In the genomic region with DNA sequence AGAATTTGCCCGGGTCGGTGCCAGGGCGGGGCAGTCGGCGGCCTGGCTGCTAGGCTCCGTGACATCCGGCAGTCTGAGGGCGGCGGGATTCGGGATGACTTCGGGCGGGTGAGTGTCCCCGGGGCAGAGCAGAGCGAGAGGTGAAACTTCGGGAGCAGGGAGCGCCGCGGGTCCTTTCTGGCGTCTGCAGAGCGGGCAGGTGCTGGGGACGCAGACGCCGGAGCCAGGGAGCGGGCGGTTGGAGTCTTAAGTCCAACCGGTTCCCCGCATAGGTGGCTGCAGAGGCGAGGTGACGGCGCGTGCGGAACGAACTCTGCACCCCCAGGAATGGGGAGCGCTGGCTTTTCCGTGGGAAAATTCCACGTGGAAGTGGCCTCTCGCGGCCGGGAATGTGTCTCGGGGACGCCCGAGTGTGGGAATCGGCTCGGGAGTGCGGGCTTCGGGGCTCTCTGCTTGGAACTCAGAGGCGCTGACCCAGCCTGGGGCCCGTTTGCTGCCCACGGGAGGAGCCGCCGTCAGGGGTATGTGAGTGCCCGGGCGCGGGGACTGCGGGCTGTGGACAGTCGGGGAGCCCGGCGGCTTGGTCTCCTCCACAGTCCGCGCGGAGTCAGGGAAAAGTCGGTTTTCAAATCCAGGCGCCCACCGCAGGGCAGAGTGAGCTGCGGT, we compare ENCODE assay signal across 10 cellular contexts. TPM values are rescaled to one million over a fixed set of nuclear protein-coding genes. Genes with fewer than 3 reads are reported as not detected.
DNase-seq lines count a peak whose midpoint lies in the region; ATAC-seq and TF ChIP-seq lines count a peak whose summit lies in the region.
"Had no signal": no experiment of that assay in that cellular context is flagged by ENCODE, and none has a peak within 500 bp of the region (broad histone marks: within the 10 kb centered on the region; RNA-seq: fewer than 3 reads in every experiment).

Gene B4GALNT2 (plus strand): TSS at position 71 of the 666 bp plus-strand sequence. CDS start 24 bp downstream, at position 95.

- no peaks in the 10 kb centered on the region for H3K36me3 Mint-ChIP-seq in activated CD4-positive, alpha-beta memory T cell treated with anti-CD3 and anti-CD28 coated beads for 36 hours
- no peaks in the 10 kb centered on the region for H3K36me3 Mint-ChIP-seq in activated CD4-positive, alpha-beta memory T cell treated with anti-CD3 and anti-CD28 coated beads, Interleukin-2, amount 10 ng/mL, durations not matched to agents 7 days and 5 days (ENCODE audit: low read depth)

- CTCF ChIA-PET in activated CD4-positive, alpha-beta memory T cell treated with anti-CD3 and anti-CD28 coated beads for 36 hours (lab: Charles Lee) = no interaction called here
- CTCF ChIA-PET in activated CD4-positive, alpha-beta memory T cell treated with anti-CD3 and anti-CD28 coated beads, Interleukin-2, amount 10 ng/mL, durations not matched to agents 7 days and 5 days (lab: Charles Lee) = no interaction called here

- H3K36me3 ChIP-seq in adrenal gland (replicated peaks in 1 of 2) = no peaks in the 10 kb centered on the region
- no peaks in the 10 kb centered on the region for H3K36me3 ChIP-seq in suprapubic skin

- peaks cover 7% of the 10 kb centered on the region for H3K4me1 Mint-ChIP-seq in activated CD4-positive, alpha-beta memory T cell treated with anti-CD3 and anti-CD28 coated beads for 36 hours (ENCODE audit: low read depth)
- peaks cover 7% of the 10 kb centered on the region for H3K4me1 Mint-ChIP-seq in activated CD4-positive, alpha-beta memory T cell treated with anti-CD3 and anti-CD28 coated beads, Interleukin-2, amount 10 ng/mL, durations not matched to agents 7 days and 5 days

- intact Hi-C loops in activated CD4-positive, alpha-beta memory T cell treated with anti-CD3 and anti-CD28 coated beads for 36 hours (cut with micrococcal nuclease) = no loop called here
- intact Hi-C loops in adrenal gland (cut with DNase I) = no loop called here
- intact Hi-C loops in left colon (cut with DNase I, micrococcal nuclease) = no loop called here

- H3K27ac ChIP-seq in adrenal gland (no peak within 1 kb of the TSS), suprapubic skin (no peak within 1 kb of the TSS)

- no peak for TF ChIP-seq POLR2A in adrenal gland (IDR thresholded peaks at IDR 0.05)
- no peak for TF ChIP-seq POLR2A in suprapubic skin (IDR thresholded peaks at IDR 0.05)

- peaks cover 50% of the 10 kb centered on the region for H3K27me3 Mint-ChIP-seq in activated CD4-positive, alpha-beta memory T cell treated with anti-CD3 and anti-CD28 coated beads for 36 hours
- peaks cover 65% of the 10 kb centered on the region for H3K27me3 Mint-ChIP-seq in activated CD4-positive, alpha-beta memory T cell treated with anti-CD3 and anti-CD28 coated beads, Interleukin-2, amount 10 ng/mL, durations not matched to agents 7 days and 5 days

- WGBS in adrenal gland, 4 donors = 6 to 14% (median 8%) methylated on average over 19 to 65 of the region's 65 CpGs
- 7% methylated on average over 47 of the region's 65 CpGs for WGBS in suprapubic skin

- DNase-seq in activated CD4-positive, alpha-beta memory T cell treated with anti-CD3 and anti-CD28 coated beads for 36 hours = peak; percentile 33
- no peak for DNase-seq in activated CD4-positive, alpha-beta memory T cell treated with anti-CD3 and anti-CD28 coated beads, Interleukin-2, amount 10 ng/mL, durations not matched to agents 7 days and 5 days
- DNase-seq in adrenal gland = peak in 5 of 7 donors; percentile 19 to 38 (median 31)
- DNase-seq in left colon = peak; percentile 45 to 76
- DNase-seq in suprapubic skin (ENCODE audit: low spot score in 2 of 2) = peak in 1 of 2 donors; percentile 61
- DNase-seq in Kasumi-1 (lab: John Stamatoyannopoulos, UW) = no peak
- DNase-seq in DMS53 treated with DMSO at 0.1 percent for 48 hours (lab: John Stamatoyannopoulos, UW; ENCODE audit: unreplicated experiment) = no peak
- DNase-seq: occipital lobe had no signal

- no peak within 1 kb of the TSS for H3K27ac Mint-ChIP-seq in activated CD4-positive, alpha-beta memory T cell treated with anti-CD3 and anti-CD28 coated beads for 36 hours
- H3K27ac Mint-ChIP-seq in activated CD4-positive, alpha-beta memory T cell treated with anti-CD3 and anti-CD28 coated beads, Interleukin-2, amount 10 ng/mL, durations not matched to agents 7 days and 5 days = no peak within 1 kb of the TSS

- POLR2A ChIA-PET in activated CD4-positive, alpha-beta memory T cell treated with anti-CD3 and anti-CD28 coated beads for 36 hours (lab: Charles Lee) = no interaction called here
- POLR2A ChIA-PET in activated CD4-positive, alpha-beta memory T cell treated with anti-CD3 and anti-CD28 coated beads, Interleukin-2, amount 10 ng/mL, durations not matched to agents 7 days and 5 days (lab: Charles Lee) = no interaction called here

- no peak for TF ChIP-seq CTCF in adrenal gland (IDR thresholded peaks at IDR 0.05)
- no peak for TF ChIP-seq CTCF in suprapubic skin (IDR thresholded peaks at IDR 0.05)

- no peaks in the 10 kb centered on the region for H3K9me3 ChIP-seq in adrenal gland (replicated peaks in 1 of 3)
- no peaks in the 10 kb centered on the region for H3K9me3 ChIP-seq in suprapubic skin

- H3K4me1 ChIP-seq in adrenal gland (replicated peaks in 1 of 2) = peaks cover 7 to 8% of the 10 kb centered on the region in 2 donors
- peaks cover 12% of the 10 kb centered on the region for H3K4me1 ChIP-seq in suprapubic skin

- peak within 1 kb of the TSS; percentile 41 for H3K4me3 Mint-ChIP-seq in activated CD4-positive, alpha-beta memory T cell treated with anti-CD3 and anti-CD28 coated beads for 36 hours
- H3K4me3 Mint-ChIP-seq in activated CD4-positive, alpha-beta memory T cell treated with anti-CD3 and anti-CD28 coated beads, Interleukin-2, amount 10 ng/mL, durations not matched to agents 7 days and 5 days = no peak within 1 kb of the TSS

- ATAC-seq in left colon (peak; percentile 84), HG02798 (IDR thresholded peaks at IDR 0.05; ENCODE audit: poor library complexity, unreplicated experiment) (no peak)

- TF ChIP-seq EP300 in suprapubic skin (IDR thresholded peaks at IDR 0.05) = no peak

- H3K4me3 ChIP-seq in adrenal gland = peak within 1 kb of the TSS in 1 of 4 donors; percentile 49
- H3K4me3 ChIP-seq in suprapubic skin = peak within 1 kb of the TSS; percentile 42

- H3K27me3 ChIP-seq in adrenal gland (peaks cover 26% of the 10 kb centered on the region), suprapubic skin (peaks cover 45% of the 10 kb centered on the region)

- no peaks in the 10 kb centered on the region for H3K9me3 Mint-ChIP-seq in activated CD4-positive, alpha-beta memory T cell treated with anti-CD3 and anti-CD28 coated beads for 36 hours
- H3K9me3 Mint-ChIP-seq in activated CD4-positive, alpha-beta memory T cell treated with anti-CD3 and anti-CD28 coated beads, Interleukin-2, amount 10 ng/mL, durations not matched to agents 7 days and 5 days = no peaks in the 10 kb centered on the region

RNA-seq across cellular contexts. Expression of gene B4GALNT2, which starts in this region (rescaled TPM):
- not detected for total RNA-seq in activated CD4-positive, alpha-beta memory T cell treated with anti-CD3 and anti-CD28 coated beads for 36 hours
- total RNA-seq in activated CD4-positive, alpha-beta memory T cell treated with anti-CD3 and anti-CD28 coated beads, Interleukin-2, amount 10 ng/mL, durations not matched to agents 7 days and 5 days = not detected
- 1 to 10 TPM in 1 of 8 donors, under 1 TPM in 6, not detected in 1; 0.10 to 1.8 (median 0.21) TPM for total RNA-seq in adrenal gland
- polyA plus RNA-seq in adrenal gland = under 1 TPM in 2 of 3 donors, not detected in 1; 0.04 to 0.10 TPM
- total RNA-seq in left colon = 10 to 100 TPM; 45.0 to 99.9 TPM
- 1 to 10 TPM in 3 of 4 donors, under 1 TPM in 1; 0.68 to 2.6 (median 2.1) TPM for total RNA-seq in suprapubic skin
- total RNA-seq: occipital lobe, RPMI7951 had no signal

Comparison
In these comparisons a context has a peak if more than half of its experiments do, and no peak if none do; other contexts are left out.
1. RNA of gene B4GALNT2 (total RNA-seq): 45.0 to 99.9 TPM in left colon; 0.68 to 2.6 TPM in suprapubic skin, 0.10 to 1.8 TPM in adrenal gland, not detected in activated CD4-positive, alpha-beta memory T cell treated with anti-CD3 and anti-CD28 coated beads, Interleukin-2, amount 10 ng/mL, durations not matched to agents 7 days and 5 days and not detected in activated CD4-positive, alpha-beta memory T cell treated with anti-CD3 and anti-CD28 coated beads for 36 hours; every median in the first group is over 10 times any median in the second.
2. Peak in DNase-seq in activated CD4-positive, alpha-beta memory T cell treated with anti-CD3 and anti-CD28 coated beads for 36 hours; RNA of the gene not detected or under 1 TPM.
3. DNase-seq: peak in adrenal gland (5 of 7) and left colon (2 of 2); none in activated CD4-positive, alpha-beta memory T cell treated with anti-CD3 and anti-CD28 coated beads, Interleukin-2, amount 10 ng/mL, durations not matched to agents 7 days and 5 days (single experiment), Kasumi-1 (0 of 2) and DMS53 treated with DMSO at 0.1 percent for 48 hours (single experiment).